Comparison of ENCODE assay signal across 9 cellular contexts in the genomic region with DNA sequence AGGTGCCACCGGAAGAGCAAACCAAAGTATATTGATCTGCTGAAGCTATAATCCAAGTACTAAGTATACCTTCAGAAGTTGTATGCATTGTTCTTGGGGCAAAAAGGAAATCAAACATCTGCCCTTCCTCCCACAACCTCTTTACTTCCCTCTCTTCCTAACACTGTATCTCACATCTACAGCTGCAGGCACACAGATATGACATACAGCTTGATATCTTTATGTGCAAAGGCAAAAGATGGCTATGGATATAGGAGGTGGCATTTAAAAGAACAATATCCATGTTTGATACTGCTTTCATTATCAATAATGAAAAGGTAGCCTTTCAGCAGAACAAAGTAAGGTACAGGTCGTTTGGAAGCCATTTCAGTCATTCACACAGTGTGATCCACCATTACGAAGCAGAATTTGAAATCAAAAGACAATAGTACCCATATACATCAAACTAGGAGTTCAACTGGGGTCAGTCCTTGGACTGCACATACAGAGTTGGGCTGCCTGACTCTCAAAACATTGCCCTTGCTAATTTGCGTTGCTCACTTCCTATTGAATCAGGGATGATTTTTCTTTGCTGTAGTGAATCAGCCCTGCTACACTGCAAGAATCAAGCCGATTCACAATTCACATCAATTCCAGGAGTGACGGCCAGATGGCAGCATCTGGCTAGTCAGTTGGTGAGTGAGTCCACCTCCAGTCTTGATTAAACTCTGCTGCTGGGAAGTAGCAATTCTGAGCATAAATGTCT. TPM values are rescaled to one million over a fixed set of nuclear protein-coding genes. Genes with fewer than 3 reads are reported as not detected.
DNase-seq lines count a peak whose midpoint lies in the region; TF ChIP-seq lines count a peak whose summit lies in the region.
"Had no signal": no experiment of that assay in that cellular context is flagged by ENCODE, and none has a peak within 500 bp of the region (broad histone marks: within the 10 kb centered on the region; RNA-seq: fewer than 3 reads in every experiment).

No MANE protein-coding gene starts in this region.

- H3K4me2 ChIP-seq in SU-DHL-6 (ENCODE audit: low read depth, low read length, poor library complexity, severe bottlenecking) = no peak overlapping the region

- H3F3A ChIP-seq in SU-DHL-6 (ENCODE audit: insufficient read depth) = no peaks in the 10 kb centered on the region

- in situ Hi-C loops in KBM-7 (cut with MboI; ENCODE audit: low pct_unique_long_range_greater_than_20kb, low sequenced_read_pairs) = no loop called here

- H3K9me2 ChIP-seq in SU-DHL-6 (replicated peaks; ENCODE audit: insufficient read depth, low read length) = no peaks in the 10 kb centered on the region

- no peaks in the 10 kb centered on the region for H4K20me1 ChIP-seq in SU-DHL-6 (ENCODE audit: low read depth, low read length)

- H3K9ac ChIP-seq in SU-DHL-6 (ENCODE audit: low read length) = no peak overlapping the region

- no peaks in the 10 kb centered on the region for H3K9me3 ChIP-seq in SU-DHL-6 (ENCODE audit: insufficient read depth, low read length)
- H3K9me3 ChIP-seq in left ventricle myocardium inferior (replicated peaks) = no peaks in the 10 kb centered on the region

- peaks cover 5% of the 10 kb centered on the region for H3K4me1 ChIP-seq in left ventricle myocardium inferior

- H3K27ac ChIP-seq in SU-DHL-6 (ENCODE audit: low read depth, low read length) (no peak overlapping the region), left ventricle myocardium inferior (replicated peaks) (no peak overlapping the region)

- H3K4me3 ChIP-seq in SU-DHL-6 (ENCODE audit: insufficient read depth, low read length, poor library complexity, severe bottlenecking) = no peak overlapping the region
- H3K4me3 ChIP-seq in left ventricle myocardium inferior = no peak overlapping the region
- H3K4me3 ChIP-seq in retinal pigment epithelial cell (ENCODE audit: low read length) = no peak overlapping the region

- intact Hi-C loops in left ventricle myocardium inferior (cut with micrococcal nuclease) = loop anchor here (5.0 kb wide), 2 partner anchors 160 to 175 kb away; no protein-coding TSS in a partner anchor

- H3K79me2 ChIP-seq in SU-DHL-6 (ENCODE audit: insufficient read depth, low read length) = no peaks in the 10 kb centered on the region

- DNase-seq in GM04504 (ENCODE audit: low read depth) (peak; percentile 37), KBM-7 (peak; percentile 79), left ventricle myocardium inferior (peak; percentile 39), retinal pigment epithelial cell (ENCODE audit: low read depth) (no peak), cerebellar nuclear complex (lab: John Stamatoyannopoulos, UW) (no peak), GM19240 (ENCODE audit: insufficient read length, low spot score) (no peak)
- peak; percentile 11 for DNase-seq in activated naive CD8-positive, alpha-beta T cell treated with anti-CD3 and anti-CD28 coated beads, Interleukin-2, amount 50 U/mL, for 16 hours (ENCODE audit: low read depth, low spot score)

- no peaks in the 10 kb centered on the region for H3K27me3 ChIP-seq in SU-DHL-6 (ENCODE audit: low read length)
- H3K27me3 ChIP-seq in left ventricle myocardium inferior (ENCODE audit: low read depth) = no peaks in the 10 kb centered on the region

- TF ChIP-seq CTCF in SU-DHL-6 (IDR thresholded peaks at IDR 0.05; ENCODE audit: insufficient read depth, low read length, poor library complexity, severe bottlenecking) (peak; percentile 67), left ventricle myocardium inferior (IDR thresholded peaks at IDR 0.05; ENCODE audit: borderline replicate concordance) (peak; percentile 86), retinal pigment epithelial cell (conservative IDR thresholded peaks at IDR 0.05; ENCODE audit: low read depth, low read length) (peak; percentile 79)

- H3K36me3 ChIP-seq in SU-DHL-6 (ENCODE audit: low read length) (no peaks in the 10 kb centered on the region), left ventricle myocardium inferior (no peaks in the 10 kb centered on the region)

- H2AFZ ChIP-seq in SU-DHL-6 (ENCODE audit: low read depth, low read length, severe bottlenecking) = no peak overlapping the region

RNA-seq across cellular contexts. Expression of gene ANG, which starts 8.9 kb away (rescaled TPM):
- 3.7 TPM for total RNA-seq in left ventricle myocardium inferior

RNA-seq across cellular contexts. Expression of gene RNASE4, which starts 13.1 kb away (rescaled TPM):
- 9.0 TPM for total RNA-seq in left ventricle myocardium inferior

RNA-seq across cellular contexts. Expression of gene EDDM3A, which starts 48.2 kb away (rescaled TPM):
- total RNA-seq in left ventricle myocardium inferior = not detected
- total RNA-seq: glomerular endothelial cell had no signal

RNA-seq across cellular contexts. Expression of gene OR6S1, which starts 56.0 kb away (rescaled TPM):
- not detected for total RNA-seq in left ventricle myocardium inferior
- total RNA-seq: glomerular endothelial cell had no signal

Comparison
In these comparisons a context has a peak if more than half of its experiments do, and no peak if none do; other contexts are left out.
1. DNase-seq: peak in GM04504 (single experiment), KBM-7 (single experiment), activated naive CD8-positive, alpha-beta T cell treated with anti-CD3 and anti-CD28 coated beads, Interleukin-2, amount 50 U/mL, for 16 hours (single experiment) and left ventricle myocardium inferior (single experiment); none in retinal pigment epithelial cell (single experiment), cerebellar nuclear complex (0 of 2) and GM19240 (single experiment).
2. Peak in every context shown above with its lines, with median percentiles within 50 percentile points of each other: CTCF ChIP-seq.